27 cellular contexts compared by ENCODE assay signal in the genomic region with DNA sequence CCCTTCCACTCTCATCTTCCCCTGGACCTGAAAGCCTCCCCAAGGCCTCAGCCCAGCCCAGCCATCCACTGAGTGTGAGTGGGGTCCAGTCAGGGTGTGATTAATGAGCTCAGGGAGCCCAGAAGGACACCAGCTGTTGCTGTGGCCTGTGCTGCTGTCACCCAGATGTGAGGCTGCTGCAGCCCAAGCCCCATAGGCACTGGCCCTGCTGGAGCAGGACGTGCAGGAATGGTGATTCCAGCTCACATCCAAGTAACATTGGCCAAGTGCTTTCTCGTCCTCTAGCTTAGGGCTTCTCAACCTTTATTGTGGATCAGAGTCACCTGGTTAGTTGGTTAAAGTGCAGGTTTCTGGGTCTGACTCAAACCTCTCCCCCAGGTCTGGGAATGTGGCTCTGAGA.
DNase-seq lines count a peak whose midpoint lies in the region; ATAC-seq and TF ChIP-seq lines count a peak whose summit lies in the region.
"Had no signal": no experiment of that assay in that cellular context is flagged by ENCODE, and none has a peak within 500 bp of the region (broad histone marks: within the 10 kb centered on the region; RNA-seq: fewer than 3 reads in every experiment).

No MANE protein-coding gene starts in this region.

- H3K9me3 ChIP-seq in right atrium auricular region, result no peaks in the 10 kb centered on the region
- H3K9me3 ChIP-seq: ascending aorta, lower lobe of right lung, stomach, upper lobe of left lung had no signal

- DNase-seq in Right ventricle myocardium inferior (ENCODE audit: missing footprints) (peak; percentile 71), right atrium auricular region (ENCODE audit: low spot score) (no peak), epidermal melanocyte (ENCODE audit: insufficient read length, low spot score) (peak; percentile 70), kidney tubule cell (ENCODE audit: low spot score) (peak; percentile 52), NCI-H2029 (lab: John Stamatoyannopoulos, UW) (no peak), HT-29 (ENCODE audit: low spot score) (no peak), NCI-H748 (lab: John Stamatoyannopoulos, UW; ENCODE audit: unreplicated experiment) (no peak)
- DNase-seq: activated B cell treated with CpG ODN at 0.5 μM for 24 hours; activated CD4-positive, alpha-beta T cell treated with anti-CD3 and anti-CD28 coated beads, Interleukin-2, amount 50 U/mL, for 48 hours; activated CD8-positive, alpha-beta memory T cell treated with anti-CD3 and anti-CD28 coated beads, Interleukin-2, amount 50 U/mL, for 4 hours; CD8-positive, alpha-beta memory T cell; DMS53; GDM1; hippocampal formation; immature natural killer cell; KG1; lower lobe of right lung; NCI-H1436; NCI-H510A treated with DMSO at 0.1 percent for 48 hours; RPMI8226; stomach; SW 1271; T1000; upper lobe of left lung had no signal

- no peak overlapping the region for H3K27ac ChIP-seq in right atrium auricular region
- H3K27ac ChIP-seq: ascending aorta, foreskin keratinocyte, lower lobe of right lung, stomach, upper lobe of left lung had no signal

- no peaks in the 10 kb centered on the region for H3K27me3 ChIP-seq in right atrium auricular region
- H3K27me3 ChIP-seq: ascending aorta, upper lobe of left lung had no signal

- no peak for TF ChIP-seq CTCF in right atrium auricular region (IDR thresholded peaks at IDR 0.05)

- H3K4me3 ChIP-seq in right atrium auricular region, result no peak overlapping the region
- H3K4me3 ChIP-seq: ascending aorta, lower lobe of right lung, stomach, upper lobe of left lung had no signal

- intact Hi-C loops in Right ventricle myocardium inferior (cut with DNase I), result no loop called here

- peaks cover 0 to 15% of the 10 kb centered on the region in 2 donors for H3K4me1 ChIP-seq in right atrium auricular region
- H3K4me1 ChIP-seq: ascending aorta, foreskin keratinocyte had no signal

- ATAC-seq in Right ventricle myocardium inferior (peak; percentile 78), HG02852 (IDR thresholded peaks at IDR 0.05; ENCODE audit: unreplicated experiment) (no peak)
- ATAC-seq: foreskin keratinocyte, lower lobe of right lung had no signal

- H3K36me3 ChIP-seq in right atrium auricular region, result no peaks in the 10 kb centered on the region
- H3K36me3 ChIP-seq: ascending aorta, lower lobe of right lung, stomach, upper lobe of left lung had no signal

Comparison
In these comparisons a context has a peak if more than half of its experiments do, and no peak if none do; other contexts are left out.
1. DNase-seq: peak in Right ventricle myocardium inferior (single experiment), epidermal melanocyte (single experiment) and kidney tubule cell (single experiment); none in right atrium auricular region (single experiment), NCI-H2029 (single experiment), HT-29 (single experiment) and NCI-H748 (single experiment).